Comparison of ENCODE assay signal across 8 cellular contexts in genomic region chr6:30820196-30820595, GRCh38.
A peak's percentile ranks its signal among the peaks of the same experiment; 100 is the strongest.
DNase-seq lines count a peak whose midpoint lies in the region; ATAC-seq and TF ChIP-seq lines count a peak whose summit lies in the region.

No MANE protein-coding gene starts in this region.

- H3K4me3 ChIP-seq in SJSA1 (no peak overlapping the region), fibroblast of mammary gland (ENCODE audit: control insufficient read depth, low read depth, low read length) (no peak overlapping the region), parathyroid adenoma (ENCODE audit: low read depth, low read length) (no peak overlapping the region)

- peak overlapping the region; percentile 85 for H3K27ac Mint-ChIP-seq in Calu3 (ENCODE audit: unreplicated experiment)

- no peak overlapping the region for H3K4me2 ChIP-seq in parathyroid adenoma (ENCODE audit: low read length)

- peak overlapping the region; percentile 30 for H2AFZ ChIP-seq in parathyroid adenoma

- no peaks in the 10 kb centered on the region for H3K79me2 ChIP-seq in parathyroid adenoma

- H3K36me3 ChIP-seq in SJSA1 (no peaks in the 10 kb centered on the region), parathyroid adenoma (ENCODE audit: control insufficient read depth, insufficient read depth, low read length) (no peaks in the 10 kb centered on the region)

- no peak overlapping the region for H3K4me3 Mint-ChIP-seq in Calu3 (ENCODE audit: low read depth, unreplicated experiment)

- H3K9me3 Mint-ChIP-seq in Calu3 (ENCODE audit: low read depth, unreplicated experiment), result no peaks in the 10 kb centered on the region

- H3K9me3 ChIP-seq in SJSA1 (replicated peaks), result no peaks in the 10 kb centered on the region
- H3K9me3 ChIP-seq in parathyroid adenoma (ENCODE audit: control insufficient read depth, low read length), result no peaks in the 10 kb centered on the region

- BruUV-seq in Calu3 (replicated peaks; lab: Mats Ljungman, UMichigan), result no TSS peak

- CTCF ChIA-PET in Calu3 (lab: Charles Lee), result interaction anchor here (0.6 to 3.9 kb wide), 24 partner anchors 9 to 474 kb away, joined by 3 to 31 read pairs (median 5); partner anchors contain the start of genes FLOT1, IER3 and VARS2

- H3K4me1 ChIP-seq in SJSA1 (replicated peaks) (peaks cover 57% of the 10 kb centered on the region), parathyroid adenoma (peaks cover 32% of the 10 kb centered on the region)

- H3K27ac ChIP-seq in SJSA1 (0 out of 2 replicates have a peak overlapping the region, but pooled peaks have one; percentile 77), parathyroid adenoma (no peak overlapping the region)

- DNase-seq in Calu3 (peak; percentile 77), SJSA1 (ENCODE audit: low read depth in 1 of 2, low spot score in 2 of 2) (peak; percentile 72 to 75), fibroblast of mammary gland (ENCODE audit: low read depth) (peak; percentile 81), NCI-H524 (lab: John Stamatoyannopoulos, UW) (no peak), HuH-7 (ENCODE audit: low spot score) (no peak)

- no peak overlapping the region for H3K9ac ChIP-seq in parathyroid adenoma

- peaks cover 61% of the 10 kb centered on the region for H3K4me1 Mint-ChIP-seq in Calu3 (ENCODE audit: low read depth, unreplicated experiment)

- H3K27me3 Mint-ChIP-seq in Calu3 (ENCODE audit: unreplicated experiment), result no peaks in the 10 kb centered on the region

- intact Hi-C loops in Calu3 (cut with micrococcal nuclease; ENCODE audit: unreplicated experiment), result loop anchor here (5.0 kb wide), 1 partner anchor 38 kb away; no protein-coding TSS in a partner anchor

- ATAC-seq in GM18517 (IDR thresholded peaks at IDR 0.05; ENCODE audit: unreplicated experiment) (no peak), HG03520 (IDR thresholded peaks at IDR 0.05; ENCODE audit: unreplicated experiment) (no peak)

- H3K27me3 ChIP-seq in SJSA1 (replicated peaks) (no peaks in the 10 kb centered on the region), parathyroid adenoma (ENCODE audit: control insufficient read depth, insufficient read depth, low read length) (no peaks in the 10 kb centered on the region)

- TF ChIP-seq CTCF in Calu3 (IDR thresholded peaks at IDR 0.05; ENCODE audit: unreplicated experiment) (no peak), fibroblast of mammary gland (conservative IDR thresholded peaks at IDR 0.05; ENCODE audit: control insufficient read depth, insufficient read depth, low read depth, low read length) (peak; percentile 8), parathyroid adenoma (IDR thresholded peaks at IDR 0.05) (no peak)

- peaks cover 17% of the 10 kb centered on the region for H3K36me3 Mint-ChIP-seq in Calu3 (ENCODE audit: insufficient read depth, unreplicated experiment)

Comparison
In these comparisons a context has a peak if more than half of its experiments do, and no peak if none do; other contexts are left out.
1. DNase-seq: peak in Calu3 (single experiment), SJSA1 (2 of 2) and fibroblast of mammary gland (single experiment); none in NCI-H524 (0 of 2) and HuH-7 (single experiment).